Comparison of ENCODE assay signal across 21 cellular contexts in the genomic region with DNA sequence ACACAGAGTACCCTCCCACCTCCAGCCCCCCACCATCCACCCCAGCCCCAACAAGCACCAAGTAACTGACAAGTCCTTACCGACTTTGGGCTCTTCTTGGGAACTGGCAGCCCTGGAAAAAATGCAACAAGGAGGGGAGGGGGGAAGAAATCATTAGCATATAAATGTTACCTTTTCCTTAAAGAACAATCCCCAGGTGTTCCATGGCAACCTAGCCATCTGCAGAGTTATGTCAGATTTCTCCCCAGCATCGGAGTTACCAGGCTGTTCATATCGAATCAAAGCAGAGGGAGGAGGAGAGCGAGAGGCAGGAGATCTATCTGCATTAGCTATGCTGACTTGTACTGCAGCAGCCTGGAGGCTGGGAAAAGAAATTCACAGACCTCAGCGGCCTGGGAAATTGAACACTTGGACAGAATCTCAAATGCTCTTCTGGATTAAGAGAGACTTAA.
A peak's percentile ranks its signal among the peaks of the same experiment; 100 is the strongest.
DNase-seq lines count a peak whose midpoint lies in the region; ATAC-seq and TF ChIP-seq lines count a peak whose summit lies in the region.
"Had no signal": no experiment of that assay in that cellular context is flagged by ENCODE, and none has a peak within 500 bp of the region (broad histone marks: within the 10 kb centered on the region; RNA-seq: fewer than 3 reads in every experiment).

No MANE protein-coding gene starts in this region.

- intact Hi-C loops in activated CD4-positive, alpha-beta T cell treated with anti-CD3 and anti-CD28 coated beads, Interleukin-2, amount 10 ng/mL, durations not matched to agents 24 days and 14 days (cut with micrococcal nuclease), result no loop called here

- no peaks in the 10 kb centered on the region for H3K9me3 Mint-ChIP-seq in brain
- H3K9me3 Mint-ChIP-seq in activated CD4-positive, alpha-beta T cell treated with anti-CD3 and anti-CD28 coated beads, Interleukin-2, amount 10 ng/mL, durations not matched to agents 24 days and 14 days, result no peaks in the 10 kb centered on the region
- H3K9me3 Mint-ChIP-seq: activated CD4-positive, alpha-beta T cell treated with anti-CD3 and anti-CD28 coated beads, Interleukin-2, amount 10 ng/mL, durations not matched to agents 7 days and 5 days had no signal

- H3K36me3 ChIP-seq in ES-I3 (ENCODE audit: insufficient read depth, low read length), result no peaks in the 10 kb centered on the region
- H3K36me3 ChIP-seq in iPS-15b (ENCODE audit: control insufficient read depth, insufficient read depth, low read length), result no peaks in the 10 kb centered on the region
- no peaks in the 10 kb centered on the region for H3K36me3 ChIP-seq in neuron (ENCODE audit: insufficient read depth, low read length)
- H3K36me3 ChIP-seq: right lobe of liver, tibial nerve had no signal

- no peaks in the 10 kb centered on the region for H3K27me3 ChIP-seq in iPS-15b (ENCODE audit: control insufficient read depth, insufficient read depth, low read length)
- H3K27me3 ChIP-seq in neuron (ENCODE audit: insufficient read depth, low read length), result no peaks in the 10 kb centered on the region
- H3K27me3 ChIP-seq: heart right ventricle, right lobe of liver, tibial nerve had no signal

- H3K4me3 ChIP-seq in iPS-15b (ENCODE audit: low read depth, low read length), result peak overlapping the region; percentile 41
- peak overlapping the region; percentile 17 for H3K4me3 ChIP-seq in neuron (ENCODE audit: low read length)
- H3K4me3 ChIP-seq: right lobe of liver had no signal

- DNase-seq in epidermal melanocyte (ENCODE audit: insufficient read length, low spot score) (no peak), NK-92 (lab: John Stamatoyannopoulos, UW; ENCODE audit: unreplicated experiment) (no peak)
- DNase-seq in activated CD4-positive, alpha-beta T cell treated with anti-CD3 and anti-CD28 coated beads, Interleukin-2, amount 10 ng/mL, durations not matched to agents 24 days and 14 days, result no peak
- DNase-seq: 8988T; activated CD4-positive, alpha-beta T cell treated with anti-CD3 and anti-CD28 coated beads, Interleukin-2, amount 10 ng/mL, durations not matched to agents 7 days and 5 days; Caco-2; EL; HCEC 1CT; heart right ventricle; IMR-90; NCI-H1417; NCI-H69; right lobe of liver; stimulated activated naive CD4-positive, alpha-beta T cell treated with Interleukin-2 at 50 U/mL for 16 hours; SW 1271 had no signal

- H3K9me3 ChIP-seq in ES-I3 (ENCODE audit: control insufficient read depth, insufficient read depth, low read length) (no peaks in the 10 kb centered on the region), iPS-15b (ENCODE audit: control insufficient read depth, insufficient read depth, low read length) (no peaks in the 10 kb centered on the region), neuron (ENCODE audit: low read length) (no peaks in the 10 kb centered on the region)
- H3K9me3 ChIP-seq: Caco-2, heart right ventricle, right lobe of liver, tibial nerve had no signal

- no peak for ATAC-seq in HG03354 (IDR thresholded peaks at IDR 0.05; ENCODE audit: poor library complexity, severe bottlenecking, unreplicated experiment)
- ATAC-seq: right lobe of liver had no signal

- H3K9ac ChIP-seq in ES-I3 (ENCODE audit: low read depth, low read length) (0 out of 2 replicates have a peak overlapping the region, but pooled peaks have one; percentile 16), iPS-15b (ENCODE audit: low read depth, low read length) (no peak overlapping the region)

- no peaks in the 10 kb centered on the region for H3K27me3 Mint-ChIP-seq in brain
- no peaks in the 10 kb centered on the region for H3K27me3 Mint-ChIP-seq in activated CD4-positive, alpha-beta T cell treated with anti-CD3 and anti-CD28 coated beads, Interleukin-2, amount 10 ng/mL, durations not matched to agents 24 days and 14 days
- H3K27me3 Mint-ChIP-seq: activated CD4-positive, alpha-beta T cell treated with anti-CD3 and anti-CD28 coated beads, Interleukin-2, amount 10 ng/mL, durations not matched to agents 7 days and 5 days had no signal

- H3K4me3 Mint-ChIP-seq in brain, result peak overlapping the region; percentile 70 to 88 (median 81)
- H3K4me3 Mint-ChIP-seq in activated CD4-positive, alpha-beta T cell treated with anti-CD3 and anti-CD28 coated beads, Interleukin-2, amount 10 ng/mL, durations not matched to agents 24 days and 14 days, result no peak overlapping the region
- H3K4me3 Mint-ChIP-seq: activated CD4-positive, alpha-beta T cell treated with anti-CD3 and anti-CD28 coated beads, Interleukin-2, amount 10 ng/mL, durations not matched to agents 7 days and 5 days had no signal

- H3K4me1 ChIP-seq in ES-I3 (ENCODE audit: insufficient read depth, low read length) (peaks cover 32% of the 10 kb centered on the region), iPS-15b (ENCODE audit: control insufficient read depth, insufficient read depth, low read length) (peaks cover 32% of the 10 kb centered on the region), neuron (ENCODE audit: insufficient read depth, low read length) (peaks cover 29% of the 10 kb centered on the region)
- H3K4me1 ChIP-seq: Caco-2 had no signal

- H3K4me1 Mint-ChIP-seq in brain, result peaks cover 54% of the 10 kb centered on the region
- H3K4me1 Mint-ChIP-seq in activated CD4-positive, alpha-beta T cell treated with anti-CD3 and anti-CD28 coated beads, Interleukin-2, amount 10 ng/mL, durations not matched to agents 24 days and 14 days, result no peaks in the 10 kb centered on the region
- H3K4me1 Mint-ChIP-seq: activated CD4-positive, alpha-beta T cell treated with anti-CD3 and anti-CD28 coated beads, Interleukin-2, amount 10 ng/mL, durations not matched to agents 7 days and 5 days had no signal

- no peak overlapping the region for H2AFZ ChIP-seq in neuron (ENCODE audit: low read depth, low read length)

- H3K27ac Mint-ChIP-seq in brain, result peak overlapping the region; percentile 68 to 90 (median 83)
- H3K27ac Mint-ChIP-seq in activated CD4-positive, alpha-beta T cell treated with anti-CD3 and anti-CD28 coated beads, Interleukin-2, amount 10 ng/mL, durations not matched to agents 24 days and 14 days, result no peak overlapping the region
- H3K27ac Mint-ChIP-seq: activated CD4-positive, alpha-beta T cell treated with anti-CD3 and anti-CD28 coated beads, Interleukin-2, amount 10 ng/mL, durations not matched to agents 7 days and 5 days had no signal

- peaks cover 9% of the 10 kb centered on the region for H3K36me3 Mint-ChIP-seq in brain
- no peaks in the 10 kb centered on the region for H3K36me3 Mint-ChIP-seq in activated CD4-positive, alpha-beta T cell treated with anti-CD3 and anti-CD28 coated beads, Interleukin-2, amount 10 ng/mL, durations not matched to agents 24 days and 14 days (ENCODE audit: low read depth)

- TF ChIP-seq CTCF in brain (conservative IDR thresholded peaks at IDR 0.05), result no peak
